In genomic region chr9:76904661-76905457, GRCh38 we compare ENCODE assay signal across 9 cellular contexts. TPM values are rescaled to one million over a fixed set of nuclear protein-coding genes. Genes with fewer than 3 reads are reported as not detected.
DNase-seq lines count a peak whose midpoint lies in the region; ATAC-seq and TF ChIP-seq lines count a peak whose summit lies in the region.
"Had no signal": no experiment of that assay in that cellular context is flagged by ENCODE, and none has a peak within 500 bp of the region (broad histone marks: within the 10 kb centered on the region; RNA-seq: fewer than 3 reads in every experiment).

No MANE protein-coding gene starts in this region.

- POLR2A ChIA-PET in CD4-positive, alpha-beta memory T cell (lab: Charles Lee; ENCODE audit: partially characterized antibody) = no interaction called here

- H2AFZ ChIP-seq in H9 (ENCODE audit: low read length) = no peak overlapping the region

- H4K8ac ChIP-seq in H9 (replicated peaks; ENCODE audit: insufficient read length, low read depth, low read length) = no peak overlapping the region

- TF ChIP-seq POLR2A in gastrocnemius medialis (IDR thresholded peaks at IDR 0.05) = no peak

- no peak overlapping the region for H3K23ac ChIP-seq in H9 (ENCODE audit: insufficient read length, low read depth, low read length)

- H4K20me1 ChIP-seq in H9 (ENCODE audit: control insufficient read depth, insufficient read depth, insufficient read length) = no peaks in the 10 kb centered on the region

- H3K27me3 ChIP-seq in H9 (ENCODE audit: insufficient read depth, low read length) (peaks cover 3% of the 10 kb centered on the region; the same call in 1 of the 2 replicates), iPS-15b (ENCODE audit: control insufficient read depth, insufficient read depth, low read length) (peaks cover 34% of the 10 kb centered on the region), gastrocnemius medialis (no peaks in the 10 kb centered on the region)
- peaks cover 14% of the 10 kb centered on the region for H3K27me3 ChIP-seq in CD4-positive, alpha-beta memory T cell (ENCODE audit: insufficient read depth, low read length)

- H2AK5ac ChIP-seq in H9 (ENCODE audit: insufficient read length, low read length) = no peak overlapping the region

- H2BK12ac ChIP-seq in H9 (ENCODE audit: insufficient read length, low read depth, low read length) = no peak overlapping the region

- intact Hi-C loops in gastrocnemius medialis (cut with DNase I; ENCODE audit: low total_unique reads) = loop anchor here (10.0 kb wide), 2 partner anchors 90 to 250 kb away; no protein-coding TSS in a partner anchor
- intact Hi-C loops in CD4-positive, alpha-beta memory T cell (cut with micrococcal nuclease) = no loop called here
- intact Hi-C loops in Calu3 (cut with micrococcal nuclease; ENCODE audit: unreplicated experiment) = loop anchor here (10.0 kb wide), 1 partner anchor 90 kb away; no protein-coding TSS in a partner anchor

- peaks cover 25 to 30% of the 10 kb centered on the region in 2 experiments for H3K4me1 Mint-ChIP-seq in H9
- H3K4me1 Mint-ChIP-seq in CD4-positive, alpha-beta memory T cell = peaks cover 0 to 7% (median 3%) of the 10 kb centered on the region in 4 donors
- no peaks in the 10 kb centered on the region for H3K4me1 Mint-ChIP-seq in Calu3 (ENCODE audit: low read depth, unreplicated experiment)

- H3K36me3 Mint-ChIP-seq in H9 (ENCODE audit: insufficient read depth in 1 of 3, low read depth in 3 of 3) = no peaks in the 10 kb centered on the region; a peak in 1 of 7 replicates
- H3K36me3 Mint-ChIP-seq in CD4-positive, alpha-beta memory T cell = no peaks in the 10 kb centered on the region
- no peaks in the 10 kb centered on the region for H3K36me3 Mint-ChIP-seq in Calu3 (ENCODE audit: insufficient read depth, unreplicated experiment)

- CTCF ChIA-PET in CD4-positive, alpha-beta memory T cell (lab: Charles Lee; ENCODE audit: partially characterized antibody) = no interaction called here
- CTCF ChIA-PET in Calu3 (lab: Charles Lee) = interaction anchor here (0.8 kb wide), 1 partner anchor 18 kb away, joined by 3 read pairs; no protein-coding TSS in a partner anchor

- peak overlapping the region; percentile 60 for H3K9ac ChIP-seq in H9 (ENCODE audit: extremely low read depth, insufficient read length, low read length)
- no peak overlapping the region for H3K9ac ChIP-seq in iPS-15b (ENCODE audit: low read depth, low read length)

- H3K56ac ChIP-seq in H9 (ENCODE audit: insufficient read length, low read depth, low read length) = no peak overlapping the region

- H3K4me1 ChIP-seq in H9 (ENCODE audit: insufficient read depth, low read length) = peaks cover 4% of the 10 kb centered on the region; the same call in 1 of the 2 replicates
- no peaks in the 10 kb centered on the region for H3K4me1 ChIP-seq in iPS-15b (ENCODE audit: control insufficient read depth, insufficient read depth, low read length)
- H3K4me1 ChIP-seq in gastrocnemius medialis = peaks cover 12 to 18% of the 10 kb centered on the region in 2 donors
- H3K4me1 ChIP-seq in CD4-positive, alpha-beta memory T cell (ENCODE audit: insufficient read depth, low read length) = no peaks in the 10 kb centered on the region

- H2BK5ac ChIP-seq in H9 (ENCODE audit: insufficient read length, low read length) = no peak overlapping the region

- ATAC-seq in gastrocnemius medialis = no peak

- no peaks in the 10 kb centered on the region for H3K79me2 ChIP-seq in H9 (ENCODE audit: insufficient read depth, low read length)

- no peak for DNase-seq in H9
- DNase-seq in gastrocnemius medialis = no peak
- DNase-seq in amniotic stem cell (lab: John Stamatoyannopoulos, UW) = no peak
- no peak for DNase-seq in CD4-positive, alpha-beta memory T cell
- no peak for DNase-seq in Calu3
- no peak for DNase-seq in NCI-H226
- DNase-seq: cortex of kidney had no signal

- H3K9me3 Mint-ChIP-seq in H9 = no peaks in the 10 kb centered on the region
- peaks cover 0 to 6% (median 0%) of the 10 kb centered on the region in 8 donors for H3K9me3 Mint-ChIP-seq in CD4-positive, alpha-beta memory T cell
- H3K9me3 Mint-ChIP-seq in Calu3 (ENCODE audit: low read depth, unreplicated experiment) = no peaks in the 10 kb centered on the region

- H4K91ac ChIP-seq in H9 (ENCODE audit: insufficient read length, low read depth, low read length) = no peak overlapping the region

- WGBS in H9 (ENCODE audit: extremely low coverage, insufficient read length, low lambda C conversion rate) = no CpG with 5 or more reads among the region's 8 CpGs

- H3K4me2 ChIP-seq in H9 (ENCODE audit: insufficient read depth, insufficient read length, low read length) = peak overlapping the region; percentile 97

- H3K36me3 ChIP-seq in iPS-15b (ENCODE audit: control insufficient read depth, insufficient read depth, low read length) (no peaks in the 10 kb centered on the region), gastrocnemius medialis (no peaks in the 10 kb centered on the region)
- no peaks in the 10 kb centered on the region for H3K36me3 ChIP-seq in CD4-positive, alpha-beta memory T cell (ENCODE audit: insufficient read depth, low read length)

- H2BK15ac ChIP-seq in H9 (ENCODE audit: low read depth, low read length) = no peak overlapping the region

- H3K27ac Mint-ChIP-seq in H9 (no peak overlapping the region), Calu3 (ENCODE audit: unreplicated experiment) (no peak overlapping the region)
- no peak overlapping the region for H3K27ac Mint-ChIP-seq in CD4-positive, alpha-beta memory T cell

- peaks cover 12% of the 10 kb centered on the region for H3K23me2 ChIP-seq in H9 (ENCODE audit: insufficient read length, low read depth, low read length, poor library complexity, severe bottlenecking)

- H3K27me3 Mint-ChIP-seq in H9 (ENCODE audit: low read depth) = peaks cover 51% of the 10 kb centered on the region
- H3K27me3 Mint-ChIP-seq in CD4-positive, alpha-beta memory T cell = peaks cover 31 to 35% of the 10 kb centered on the region in 2 donors
- peaks cover 94% of the 10 kb centered on the region for H3K27me3 Mint-ChIP-seq in Calu3 (ENCODE audit: unreplicated experiment)

- H3K27ac ChIP-seq in H9 (ENCODE audit: insufficient read length, low read depth, low read length) (no peak overlapping the region), VCaP (peak overlapping the region; percentile 85), gastrocnemius medialis (peak overlapping the region in 1 of 4 donors; percentile 40)
- H3K27ac ChIP-seq in CD4-positive, alpha-beta memory T cell (ENCODE audit: low read depth, low read length) = no peak overlapping the region

- peak overlapping the region; percentile 87 to 92 for H3K4me3 Mint-ChIP-seq in H9
- peak overlapping the region in 1 of 8 donors; percentile 21 for H3K4me3 Mint-ChIP-seq in CD4-positive, alpha-beta memory T cell
- no peak overlapping the region for H3K4me3 Mint-ChIP-seq in Calu3 (ENCODE audit: low read depth, unreplicated experiment)

- no peak overlapping the region for H3K14ac ChIP-seq in H9 (ENCODE audit: insufficient read depth, low read length)

- H2BK120ac ChIP-seq in H9 (ENCODE audit: low read depth, low read length, poor library complexity, severe bottlenecking) = no peak overlapping the region

- H3K4me3 ChIP-seq in iPS-15b (ENCODE audit: low read depth, low read length) (peak overlapping the region; percentile 67), gastrocnemius medialis (peak overlapping the region; percentile 45 to 61 (median 49))
- H3K4me3 ChIP-seq in CD4-positive, alpha-beta memory T cell (ENCODE audit: low read length in 2 of 2) = no peak overlapping the region

- no peak overlapping the region for H3K4ac ChIP-seq in H9 (ENCODE audit: low read depth, low read length)

- H2BK20ac ChIP-seq in H9 (ENCODE audit: low read depth, low read length, poor library complexity, severe bottlenecking) = no peak overlapping the region

- BruUV-seq in Calu3 (replicated peaks; lab: Mats Ljungman, UMichigan) = no TSS peak

- no peak overlapping the region for H3T11ph ChIP-seq in H9 (ENCODE audit: low read length)

- no peaks in the 10 kb centered on the region for H3K79me1 ChIP-seq in H9 (ENCODE audit: insufficient read depth, low read depth, low read length, poor library complexity, severe bottlenecking)

- no peak overlapping the region for H4K5ac ChIP-seq in H9 (ENCODE audit: insufficient read length, low read depth, low read length)

- no peaks in the 10 kb centered on the region for H3K9me3 ChIP-seq in H9 (ENCODE audit: control insufficient read depth, low read depth, low read length)
- H3K9me3 ChIP-seq in iPS-15b (ENCODE audit: control insufficient read depth, insufficient read depth, low read length) = no peaks in the 10 kb centered on the region
- no peaks in the 10 kb centered on the region for H3K9me3 ChIP-seq in gastrocnemius medialis
- no peaks in the 10 kb centered on the region for H3K9me3 ChIP-seq in CD4-positive, alpha-beta memory T cell (ENCODE audit: control insufficient read depth in 1 of 2, low read length in 2 of 2)

- in situ Hi-C loops in gastrocnemius medialis (cut with MboI; ENCODE audit: low sequenced_read_pairs in 4 of 4) = no loop called here

- no peak overlapping the region for H3K18ac ChIP-seq in H9 (ENCODE audit: insufficient read length, low read depth, low read length)

- TF ChIP-seq CTCF in H9 (conservative IDR thresholded peaks at IDR 0.05) = no peak
- TF ChIP-seq CTCF in VCaP (conservative IDR thresholded peaks at IDR 0.05) = no peak
- no peak for TF ChIP-seq CTCF in gastrocnemius medialis (IDR thresholded peaks at IDR 0.05 in 4 of 5, conservative IDR thresholded peaks at IDR 0.05 in 1 of 5)
- TF ChIP-seq CTCF in Calu3 (IDR thresholded peaks at IDR 0.05; ENCODE audit: unreplicated experiment) = no peak

RNA-seq across cellular contexts. Expression of gene PRUNE2, which starts 1.1 kb away (rescaled TPM):
- 9.7 and 12.1 TPM in 2 replicates for total RNA-seq in H9 (2021)
- 10 to 100 TPM in 3 of 4 donors, 1 to 10 TPM in 1; 1.6 to 43.5 (median 11.0) TPM for total RNA-seq in gastrocnemius medialis
- total RNA-seq in CD4-positive, alpha-beta memory T cell = under 1 TPM in 1 of 2 experiments, not detected in 1; 0.22 TPM
- under 1 TPM in 1 of 2 donors, not detected in 1; 0.42 TPM for polyA plus RNA-seq in CD4-positive, alpha-beta memory T cell
- total RNA-seq in Calu3 (2022) = 0.07 TPM in 1 of 2 replicates, not detected in the other

Comparison
In these comparisons a context has a peak if more than half of its experiments do, and no peak if none do; other contexts are left out.
1. H3K4me3 ChIP-seq: peak in iPS-15b (single experiment) and gastrocnemius medialis (4 of 4); none in CD4-positive, alpha-beta memory T cell (0 of 2).